8 cellular contexts compared by ENCODE assay signal in the genomic region with DNA sequence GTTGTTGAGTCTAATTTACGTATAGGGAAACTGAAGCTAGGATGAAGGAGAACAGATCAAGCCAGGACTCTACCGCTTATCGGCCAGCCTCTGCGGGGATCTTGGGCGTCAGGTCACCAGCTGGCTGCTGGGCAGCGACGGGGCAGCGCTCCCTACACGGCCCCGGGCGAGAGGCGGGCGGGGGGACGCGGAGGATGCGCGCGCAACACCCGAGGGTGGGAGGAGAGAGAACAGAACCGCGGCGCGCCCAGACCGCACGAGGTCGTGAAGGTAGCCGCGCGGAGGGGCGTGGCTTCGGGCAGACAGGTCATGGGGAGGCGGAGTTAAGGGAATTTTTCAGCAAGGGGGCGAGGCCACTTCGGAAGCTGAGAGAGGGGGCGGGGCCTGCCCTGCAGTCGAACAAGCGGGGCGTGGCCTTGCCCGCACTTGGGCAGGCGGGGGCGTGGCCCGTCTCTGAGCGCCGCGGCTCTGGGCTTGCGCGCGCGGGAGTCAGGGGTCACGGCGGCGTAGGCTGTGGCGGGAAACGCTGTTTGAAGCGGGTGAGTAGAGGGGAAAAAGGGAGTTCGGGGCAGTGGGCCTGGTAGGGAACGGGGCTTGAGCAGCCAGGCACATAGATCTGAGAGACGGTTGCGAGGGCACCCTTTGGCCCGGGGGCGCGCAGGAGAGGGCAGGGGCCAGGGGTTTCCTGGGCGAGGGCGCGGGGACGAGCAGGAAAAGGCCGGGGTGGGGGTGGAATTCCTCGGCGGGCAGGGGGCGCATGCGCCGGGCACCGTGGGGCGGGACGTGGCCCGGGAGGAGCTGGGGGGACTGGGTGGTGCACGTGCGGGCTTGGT. TPM values are rescaled to one million over a fixed set of nuclear protein-coding genes. Genes with fewer than 3 reads are reported as not detected.
DNase-seq lines count a peak whose midpoint lies in the region; ATAC-seq and TF ChIP-seq lines count a peak whose summit lies in the region.

A gene (plus strand): TSS at position 496 of the 833 bp plus-strand sequence. CDS start 14,505 bp downstream, outside the sequence.

- POLR2A ChIA-PET in activated CD4-positive, alpha-beta memory T cell treated with anti-CD3 and anti-CD28 coated beads for 36 hours (lab: Charles Lee), result interaction anchor here (0.9 to 2.0 kb wide), 7 partner anchors 10 to 59 kb away, joined by 3 to 12 read pairs (median 4); no protein-coding TSS in a partner anchor

- TF ChIP-seq CTCF in CD14-positive monocyte (IDR thresholded peaks at IDR 0.05), result no peak
- peak in 20 of 56 donors; percentile 9 to 52 (median 24) for TF ChIP-seq CTCF in dorsolateral prefrontal cortex (IDR thresholded peaks at IDR 0.05 in 54 of 56, conservative IDR thresholded peaks at IDR 0.05 in 2 of 56; ENCODE audit: low read depth in 1 of 56, partially characterized antibody in 56 of 56)
- no peak for TF ChIP-seq CTCF in right lobe of liver (IDR thresholded peaks at IDR 0.05)

- peak within 1 kb of the TSS; percentile 82 to 95 for H3K4me3 Mint-ChIP-seq in CD14-positive monocyte
- H3K4me3 Mint-ChIP-seq in activated CD4-positive, alpha-beta memory T cell treated with anti-CD3 and anti-CD28 coated beads for 36 hours, result peak within 1 kb of the TSS; percentile 98

- H3K27ac ChIP-seq in dorsolateral prefrontal cortex, result peak within 1 kb of the TSS; percentile 8 to 92 (median 83)
- peak within 1 kb of the TSS in 2 of 3 donors; percentile 60 to 70 for H3K27ac ChIP-seq in right lobe of liver

- 0% methylated on average over 43 of the region's 78 CpGs for WGBS in right lobe of liver (ENCODE audit: insufficient coverage, low coverage, low lambda C conversion rate, missing lambda C conversion rate)

- intact Hi-C loops in CD14-positive monocyte (cut with micrococcal nuclease), result loop anchor here in 1 of 2 donors (1.0 to 5.0 kb wide), 2 partner anchors 55 to 128 kb away; a partner anchor contains a TSS
- intact Hi-C loops in activated CD4-positive, alpha-beta memory T cell treated with anti-CD3 and anti-CD28 coated beads for 36 hours (cut with micrococcal nuclease), result loop anchor here (1.0 to 5.0 kb wide), 4 partner anchors 8 to 433 kb away; a partner anchor contains a TSS
- intact Hi-C loops in dorsolateral prefrontal cortex (cut with DNase I), result loop anchor here in 1 of 2 donors (5.0 kb wide), 1 partner anchor 418 kb away; no protein-coding TSS in a partner anchor
- intact Hi-C loops in right lobe of liver (cut with DNase I), result no loop called here

- H3K36me3 ChIP-seq in right lobe of liver, result peaks cover 0 to 28% (median 6%) of the 10 kb centered on the region in 4 donors

- H3K9me3 ChIP-seq in right lobe of liver, result no peaks in the 10 kb centered on the region

- H3K9me3 Mint-ChIP-seq in CD14-positive monocyte, result peaks cover 0 to 4% (median 0%) of the 10 kb centered on the region in 7 donors
- H3K9me3 Mint-ChIP-seq in activated CD4-positive, alpha-beta memory T cell treated with anti-CD3 and anti-CD28 coated beads for 36 hours, result no peaks in the 10 kb centered on the region

- CTCF ChIA-PET in activated CD4-positive, alpha-beta memory T cell treated with anti-CD3 and anti-CD28 coated beads for 36 hours (lab: Charles Lee), result interaction anchor here (0.6 to 2.5 kb wide), 7 partner anchors 9 to 1319 kb away, joined by 3 to 13 read pairs (median 6); no protein-coding TSS in a partner anchor

- H3K4me3 ChIP-seq in dorsolateral prefrontal cortex (peak within 1 kb of the TSS; percentile 50 to 88 (median 68)), right lobe of liver (peak within 1 kb of the TSS; percentile 47 to 69 (median 56))

- H3K4me1 ChIP-seq in right lobe of liver, result peaks cover 0 to 8% (median 0%) of the 10 kb centered on the region in 4 donors

- TF ChIP-seq POLR2A in right lobe of liver (IDR thresholded peaks at IDR 0.05), result peak; percentile 16

- no peaks in the 10 kb centered on the region for H3K27me3 ChIP-seq in dorsolateral prefrontal cortex
- no peaks in the 10 kb centered on the region for H3K27me3 ChIP-seq in right lobe of liver

- DNase-seq in CD14-positive monocyte (ENCODE audit: low spot score) (peak; percentile 98), NCI-H82 treated with DMSO at 0.1 percent for 48 hours (lab: John Stamatoyannopoulos, UW; ENCODE audit: unreplicated experiment) (peak; percentile 96), dorsolateral prefrontal cortex (peak; percentile 85 to 97 (median 93)), right lobe of liver (peak; percentile 98 to 99 (median 99))
- peak; percentile 99 for DNase-seq in activated CD4-positive, alpha-beta memory T cell treated with anti-CD3 and anti-CD28 coated beads for 36 hours
- DNase-seq in stimulated activated CD4-positive, alpha-beta T cell treated with anti-CD3 and anti-CD28 coated beads, Interleukin-4, amount 100 ng/mL, for 4 hours, result peak; percentile 99

- peak; percentile 79 for ATAC-seq in GM19438 (IDR thresholded peaks at IDR 0.05; ENCODE audit: low read depth, unreplicated experiment)
- ATAC-seq in HG03575 (IDR thresholded peaks at IDR 0.05; ENCODE audit: extremely low read depth, insufficient number of reproducible peaks, low FRiP score, unreplicated experiment), result peak; percentile 53
- peak; percentile 94 to 97 (median 96) for ATAC-seq in right lobe of liver

- peak within 1 kb of the TSS; percentile 91 to 98 (median 96) for H3K27ac Mint-ChIP-seq in CD14-positive monocyte
- H3K27ac Mint-ChIP-seq in activated CD4-positive, alpha-beta memory T cell treated with anti-CD3 and anti-CD28 coated beads for 36 hours, result peak within 1 kb of the TSS; percentile 95

- H3K4me1 Mint-ChIP-seq in CD14-positive monocyte, result peaks cover 52% of the 10 kb centered on the region
- H3K4me1 Mint-ChIP-seq in activated CD4-positive, alpha-beta memory T cell treated with anti-CD3 and anti-CD28 coated beads for 36 hours (ENCODE audit: low read depth), result peaks cover 33% of the 10 kb centered on the region

- peaks cover 29 to 36% of the 10 kb centered on the region in 2 donors for H3K36me3 Mint-ChIP-seq in CD14-positive monocyte
- H3K36me3 Mint-ChIP-seq in activated CD4-positive, alpha-beta memory T cell treated with anti-CD3 and anti-CD28 coated beads for 36 hours, result peaks cover 36% of the 10 kb centered on the region

- peaks cover 0 to 5% (median 3%) of the 10 kb centered on the region in 3 donors for H3K27me3 Mint-ChIP-seq in CD14-positive monocyte (ENCODE audit: low read depth in 3 of 3)
- H3K27me3 Mint-ChIP-seq in activated CD4-positive, alpha-beta memory T cell treated with anti-CD3 and anti-CD28 coated beads for 36 hours, result no peaks in the 10 kb centered on the region

RNA-seq across cellular contexts. Expression of the gene that starts here (rescaled TPM):
- polyA plus RNA-seq in CD14-positive monocyte, result 10 to 100 TPM in 1 of 2 donors, 1 to 10 TPM in 1; 9.3 to 15.6 TPM
- total RNA-seq in activated CD4-positive, alpha-beta memory T cell treated with anti-CD3 and anti-CD28 coated beads for 36 hours, result 100 to 1,000 TPM; 190 to 191 TPM
- 10 to 100 TPM in 85 of 120 experiments, 1 to 10 TPM in 35; 4.5 to 21.9 (median 12.2) TPM for total RNA-seq in dorsolateral prefrontal cortex
- total RNA-seq in right lobe of liver, result 10 to 100 TPM in 2 of 6 experiments, 1 to 10 TPM in 4; 6.2 to 13.1 (median 9.2) TPM

Comparison
In these comparisons a context has a peak if more than half of its experiments do, and no peak if none do; other contexts are left out.
1. Peak in every context shown above with its lines: DNase-seq, ATAC-seq, H3K4me3 ChIP-seq and H3K27ac ChIP-seq.
2. RNA of the gene that starts here (total RNA-seq): 190 to 191 TPM in activated CD4-positive, alpha-beta memory T cell treated with anti-CD3 and anti-CD28 coated beads for 36 hours; 4.5 to 21.9 TPM in dorsolateral prefrontal cortex and 6.2 to 13.1 TPM in right lobe of liver; every median in the first group is over 4 times any median in the second.